ENCODE assay signal across 1 cellular context in the genomic region with DNA sequence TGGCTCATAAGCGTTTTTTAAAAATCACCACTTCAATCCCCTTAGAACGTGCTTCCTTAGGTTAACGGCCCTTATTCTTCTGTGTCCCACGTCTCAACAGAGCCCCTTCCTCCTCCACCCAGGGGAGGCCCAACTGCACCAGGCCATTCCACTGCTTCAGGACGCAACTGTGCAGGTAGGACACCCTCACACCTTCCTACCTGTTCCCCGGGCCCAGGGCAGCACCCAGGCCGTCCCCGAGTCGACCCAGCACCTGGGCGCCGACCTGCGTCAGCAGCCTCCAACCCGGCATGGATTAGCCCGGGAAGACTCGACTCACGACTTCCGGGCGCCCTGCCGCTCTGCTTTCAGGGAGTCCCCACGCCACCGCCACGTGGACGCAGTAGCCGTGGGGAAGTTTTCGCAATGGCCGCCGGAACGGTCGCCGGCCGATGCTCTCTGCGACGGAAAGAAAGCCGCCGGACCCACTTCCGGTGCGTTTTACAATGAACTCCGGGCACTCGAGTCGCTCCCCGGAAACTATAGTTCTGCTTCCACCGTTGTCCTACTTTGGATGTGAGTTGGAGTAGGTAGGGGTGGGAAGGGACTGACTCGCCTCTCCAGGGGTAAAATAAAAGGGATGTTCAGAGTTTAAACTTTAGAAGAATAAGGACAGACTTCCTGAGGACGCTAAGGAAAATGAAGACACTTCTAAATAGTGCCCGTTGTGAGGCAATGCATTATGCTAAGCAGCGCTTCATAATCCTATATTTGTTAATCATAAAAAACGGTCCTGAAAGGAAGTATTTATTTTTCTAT.
TF ChIP-seq lines count a peak whose summit lies in the region.

A gene (minus strand): TSS at position 442 of the 798 bp plus-strand sequence. CDS start 150 bp downstream, at position 292.

TF ChIP-seq in HepG2, 621 proteins besides CTCF, POLR2A, EP300 and RAD21 (continued from another document and continues in another):
- TF ChIP-seq CHD2 (IDR thresholded peaks at IDR 0.05; ENCODE audit: low read depth, low read length) (0 out of 2 replicates have a peak, but pooled peaks have one; percentile 24), ZNF75D (CRISPR knock-in tag; IDR thresholded peaks at IDR 0.05; ENCODE audit: borderline replicate concordance) (no peak), NONO (IDR thresholded peaks at IDR 0.05) (no peak), NONO (CRISPR knock-in tag; conservative IDR thresholded peaks at IDR 0.05) (peak; percentile 97), BRCA1 (CRISPR knock-in tag; IDR thresholded peaks at IDR 0.05) (no peak; the same call in none of the 2 replicates), EEA1 (CRISPR knock-in tag; IDR thresholded peaks at IDR 0.05; ENCODE audit: borderline replicate concordance) (peak; percentile 75; the same call in 1 of the 2 replicates), ZFYVE20 (CRISPR knock-in tag; IDR thresholded peaks at IDR 0.05; ENCODE audit: borderline replicate concordance, low read depth) (peak; percentile 95; the same call in 1 of the 2 replicates), ZNF354B (CRISPR knock-in tag; IDR thresholded peaks at IDR 0.05) (peak; percentile 92; the same call in 1 of the 2 replicates), RARG (CRISPR knock-in tag; IDR thresholded peaks at IDR 0.05; ENCODE audit: low read depth) (no peak), ZNF207 (IDR thresholded peaks at IDR 0.05; ENCODE audit: borderline replicate concordance) (no peak), KLF6 (CRISPR knock-in tag; IDR thresholded peaks at IDR 0.05) (peak; percentile 93), ZNF136 (CRISPR knock-in tag; IDR thresholded peaks at IDR 0.05; ENCODE audit: low read depth) (no peak), HNRNPUL1 (IDR thresholded peaks at IDR 0.05; ENCODE audit: low read depth, low read length) (no peak), ZNF251 (CRISPR knock-in tag; IDR thresholded peaks at IDR 0.05) (0 out of 2 replicates have a peak, but pooled peaks have one; percentile 76), KLF13 (CRISPR knock-in tag; IDR thresholded peaks at IDR 0.05) (no peak), FOXM1 (CRISPR knock-in tag; IDR thresholded peaks at IDR 0.05) (no peak), ZNF841 (CRISPR knock-in tag; IDR thresholded peaks at IDR 0.05; ENCODE audit: borderline replicate concordance) (peak; percentile 85; the same call in 1 of the 2 replicates), NCOA2 (CRISPR knock-in tag; IDR thresholded peaks at IDR 0.05) (peak; percentile 77), IRF2 (CRISPR knock-in tag; IDR thresholded peaks at IDR 0.05) (peak; percentile 91)
- TF ChIP-seq, protein P1, sequence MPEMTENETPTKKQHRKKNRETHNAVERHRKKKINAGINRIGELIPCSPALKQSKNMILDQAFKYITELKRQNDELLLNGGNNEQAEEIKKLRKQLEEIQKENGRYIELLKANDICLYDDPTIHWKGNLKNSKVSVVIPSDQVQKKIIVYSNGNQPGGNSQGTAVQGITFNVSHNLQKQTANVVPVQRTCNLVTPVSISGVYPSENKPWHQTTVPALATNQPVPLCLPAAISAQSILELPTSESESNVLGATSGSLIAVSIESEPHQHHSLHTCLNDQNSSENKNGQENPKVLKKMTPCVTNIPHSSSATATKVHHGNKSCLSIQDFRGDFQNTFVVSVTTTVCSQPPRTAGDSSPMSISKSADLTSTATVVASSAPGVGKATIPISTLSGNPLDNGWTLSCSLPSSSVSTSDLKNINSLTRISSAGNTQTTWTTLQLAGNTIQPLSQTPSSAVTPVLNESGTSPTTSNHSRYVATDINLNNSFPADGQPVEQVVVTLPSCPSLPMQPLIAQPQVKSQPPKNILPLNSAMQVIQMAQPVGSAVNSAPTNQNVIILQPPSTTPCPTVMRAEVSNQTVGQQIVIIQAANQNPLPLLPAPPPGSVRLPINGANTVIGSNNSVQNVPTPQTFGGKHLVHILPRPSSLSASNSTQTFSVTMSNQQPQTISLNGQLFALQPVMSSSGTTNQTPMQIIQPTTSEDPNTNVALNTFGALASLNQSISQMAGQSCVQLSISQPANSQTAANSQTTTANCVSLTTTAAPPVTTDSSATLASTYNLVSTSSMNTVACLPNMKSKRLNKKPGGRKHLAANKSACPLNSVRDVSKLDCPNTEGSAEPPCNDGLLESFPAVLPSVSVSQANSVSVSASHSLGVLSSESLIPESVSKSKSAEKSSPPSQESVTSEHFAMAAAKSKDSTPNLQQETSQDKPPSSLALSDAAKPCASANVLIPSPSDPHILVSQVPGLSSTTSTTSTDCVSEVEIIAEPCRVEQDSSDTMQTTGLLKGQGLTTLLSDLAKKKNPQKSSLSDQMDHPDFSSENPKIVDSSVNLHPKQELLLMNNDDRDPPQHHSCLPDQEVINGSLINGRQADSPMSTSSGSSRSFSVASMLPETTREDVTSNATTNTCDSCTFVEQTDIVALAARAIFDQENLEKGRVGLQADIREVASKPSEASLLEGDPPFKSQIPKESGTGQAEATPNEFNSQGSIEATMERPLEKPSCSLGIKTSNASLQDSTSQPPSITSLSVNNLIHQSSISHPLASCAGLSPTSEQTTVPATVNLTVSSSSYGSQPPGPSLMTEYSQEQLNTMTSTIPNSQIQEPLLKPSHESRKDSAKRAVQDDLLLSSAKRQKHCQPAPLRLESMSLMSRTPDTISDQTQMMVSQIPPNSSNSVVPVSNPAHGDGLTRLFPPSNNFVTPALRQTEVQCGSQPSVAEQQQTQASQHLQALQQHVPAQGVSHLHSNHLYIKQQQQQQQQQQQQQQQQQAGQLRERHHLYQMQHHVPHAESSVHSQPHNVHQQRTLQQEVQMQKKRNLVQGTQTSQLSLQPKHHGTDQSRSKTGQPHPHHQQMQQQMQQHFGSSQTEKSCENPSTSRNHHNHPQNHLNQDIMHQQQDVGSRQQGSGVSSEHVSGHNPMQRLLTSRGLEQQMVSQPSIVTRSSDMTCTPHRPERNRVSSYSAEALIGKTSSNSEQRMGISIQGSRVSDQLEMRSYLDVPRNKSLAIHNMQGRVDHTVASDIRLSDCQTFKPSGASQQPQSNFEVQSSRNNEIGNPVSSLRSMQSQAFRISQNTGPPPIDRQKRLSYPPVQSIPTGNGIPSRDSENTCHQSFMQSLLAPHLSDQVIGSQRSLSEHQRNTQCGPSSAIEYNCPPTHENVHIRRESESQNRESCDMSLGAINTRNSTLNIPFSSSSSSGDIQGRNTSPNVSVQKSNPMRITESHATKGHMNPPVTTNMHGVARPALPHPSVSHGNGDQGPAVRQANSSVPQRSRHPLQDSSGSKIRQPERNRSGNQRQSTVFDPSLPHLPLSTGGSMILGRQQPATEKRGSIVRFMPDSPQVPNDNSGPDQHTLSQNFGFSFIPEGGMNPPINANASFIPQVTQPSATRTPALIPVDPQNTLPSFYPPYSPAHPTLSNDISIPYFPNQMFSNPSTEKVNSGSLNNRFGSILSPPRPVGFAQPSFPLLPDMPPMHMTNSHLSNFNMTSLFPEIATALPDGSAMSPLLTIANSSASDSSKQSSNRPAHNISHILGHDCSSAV (CRISPR knock-in tag; IDR thresholded peaks at IDR 0.05; ENCODE audit: borderline replicate concordance) = no peak
- TF ChIP-seq, protein P2, sequence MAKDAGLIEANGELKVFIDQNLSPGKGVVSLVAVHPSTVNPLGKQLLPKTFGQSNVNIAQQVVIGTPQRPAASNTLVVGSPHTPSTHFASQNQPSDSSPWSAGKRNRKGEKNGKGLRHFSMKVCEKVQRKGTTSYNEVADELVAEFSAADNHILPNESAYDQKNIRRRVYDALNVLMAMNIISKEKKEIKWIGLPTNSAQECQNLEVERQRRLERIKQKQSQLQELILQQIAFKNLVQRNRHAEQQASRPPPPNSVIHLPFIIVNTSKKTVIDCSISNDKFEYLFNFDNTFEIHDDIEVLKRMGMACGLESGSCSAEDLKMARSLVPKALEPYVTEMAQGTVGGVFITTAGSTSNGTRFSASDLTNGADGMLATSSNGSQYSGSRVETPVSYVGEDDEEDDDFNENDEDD (CRISPR knock-in tag; IDR thresholded peaks at IDR 0.05; ENCODE audit: borderline replicate concordance) = peak; percentile 97
- TF ChIP-seq, protein P3, sequence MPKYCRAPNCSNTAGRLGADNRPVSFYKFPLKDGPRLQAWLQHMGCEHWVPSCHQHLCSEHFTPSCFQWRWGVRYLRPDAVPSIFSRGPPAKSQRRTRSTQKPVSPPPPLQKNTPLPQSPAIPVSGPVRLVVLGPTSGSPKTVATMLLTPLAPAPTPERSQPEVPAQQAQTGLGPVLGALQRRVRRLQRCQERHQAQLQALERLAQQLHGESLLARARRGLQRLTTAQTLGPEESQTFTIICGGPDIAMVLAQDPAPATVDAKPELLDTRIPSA (CRISPR knock-in tag; IDR thresholded peaks at IDR 0.05; ENCODE audit: borderline replicate concordance) = peak; percentile 97
- TF ChIP-seq, protein P4, sequence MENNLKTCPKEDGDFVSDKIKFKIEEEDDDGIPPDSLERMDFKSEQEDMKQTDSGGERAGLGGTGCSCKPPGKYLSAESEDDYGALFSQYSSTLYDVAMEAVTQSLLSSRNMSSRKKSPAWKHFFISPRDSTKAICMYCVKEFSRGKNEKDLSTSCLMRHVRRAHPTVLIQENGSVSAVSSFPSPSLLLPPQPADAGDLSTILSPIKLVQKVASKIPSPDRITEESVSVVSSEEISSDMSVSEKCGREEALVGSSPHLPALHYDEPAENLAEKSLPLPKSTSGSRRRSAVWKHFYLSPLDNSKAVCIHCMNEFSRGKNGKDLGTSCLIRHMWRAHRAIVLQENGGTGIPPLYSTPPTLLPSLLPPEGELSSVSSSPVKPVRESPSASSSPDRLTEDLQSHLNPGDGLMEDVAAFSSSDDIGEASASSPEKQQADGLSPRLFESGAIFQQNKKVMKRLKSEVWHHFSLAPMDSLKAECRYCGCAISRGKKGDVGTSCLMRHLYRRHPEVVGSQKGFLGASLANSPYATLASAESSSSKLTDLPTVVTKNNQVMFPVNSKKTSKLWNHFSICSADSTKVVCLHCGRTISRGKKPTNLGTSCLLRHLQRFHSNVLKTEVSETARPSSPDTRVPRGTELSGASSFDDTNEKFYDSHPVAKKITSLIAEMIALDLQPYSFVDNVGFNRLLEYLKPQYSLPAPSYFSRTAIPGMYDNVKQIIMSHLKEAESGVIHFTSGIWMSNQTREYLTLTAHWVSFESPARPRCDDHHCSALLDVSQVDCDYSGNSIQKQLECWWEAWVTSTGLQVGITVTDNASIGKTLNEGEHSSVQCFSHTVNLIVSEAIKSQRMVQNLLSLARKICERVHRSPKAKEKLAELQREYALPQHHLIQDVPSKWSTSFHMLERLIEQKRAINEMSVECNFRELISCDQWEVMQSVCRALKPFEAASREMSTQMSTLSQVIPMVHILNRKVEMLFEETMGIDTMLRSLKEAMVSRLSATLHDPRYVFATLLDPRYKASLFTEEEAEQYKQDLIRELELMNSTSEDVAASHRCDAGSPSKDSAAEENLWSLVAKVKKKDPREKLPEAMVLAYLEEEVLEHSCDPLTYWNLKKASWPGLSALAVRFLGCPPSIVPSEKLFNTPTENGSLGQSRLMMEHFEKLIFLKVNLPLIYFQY (CRISPR knock-in tag; IDR thresholded peaks at IDR 0.05; ENCODE audit: borderline replicate concordance) = peak; percentile 25; the same call in 1 of the 2 replicates
- TF ChIP-seq, protein P5, sequence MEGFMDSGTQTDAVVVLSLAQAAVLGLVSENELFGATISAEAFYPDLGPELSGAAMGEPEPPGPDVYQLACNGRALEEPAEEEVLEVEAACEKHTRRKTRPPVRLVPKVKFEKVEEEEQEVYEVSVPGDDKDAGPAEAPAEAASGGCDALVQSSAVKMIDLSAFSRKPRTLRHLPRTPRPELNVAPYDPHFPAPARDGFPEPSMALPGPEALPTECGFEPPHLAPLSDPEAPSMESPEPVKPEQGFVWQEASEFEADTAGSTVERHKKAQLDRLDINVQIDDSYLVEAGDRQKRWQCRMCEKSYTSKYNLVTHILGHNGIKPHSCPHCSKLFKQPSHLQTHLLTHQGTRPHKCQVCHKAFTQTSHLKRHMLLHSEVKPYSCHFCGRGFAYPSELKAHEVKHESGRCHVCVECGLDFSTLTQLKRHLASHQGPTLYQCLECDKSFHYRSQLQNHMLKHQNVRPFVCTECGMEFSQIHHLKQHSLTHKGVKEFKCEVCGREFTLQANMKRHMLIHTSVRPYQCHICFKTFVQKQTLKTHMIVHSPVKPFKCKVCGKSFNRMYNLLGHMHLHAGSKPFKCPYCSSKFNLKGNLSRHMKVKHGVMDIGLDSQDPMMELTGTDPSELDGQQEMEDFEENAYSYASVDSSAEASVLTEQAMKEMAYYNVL (CRISPR knock-in tag; IDR thresholded peaks at IDR 0.05; ENCODE audit: borderline replicate concordance) = peak; percentile 82; the same call in 1 of the 2 replicates
- TF ChIP-seq, protein P6, sequence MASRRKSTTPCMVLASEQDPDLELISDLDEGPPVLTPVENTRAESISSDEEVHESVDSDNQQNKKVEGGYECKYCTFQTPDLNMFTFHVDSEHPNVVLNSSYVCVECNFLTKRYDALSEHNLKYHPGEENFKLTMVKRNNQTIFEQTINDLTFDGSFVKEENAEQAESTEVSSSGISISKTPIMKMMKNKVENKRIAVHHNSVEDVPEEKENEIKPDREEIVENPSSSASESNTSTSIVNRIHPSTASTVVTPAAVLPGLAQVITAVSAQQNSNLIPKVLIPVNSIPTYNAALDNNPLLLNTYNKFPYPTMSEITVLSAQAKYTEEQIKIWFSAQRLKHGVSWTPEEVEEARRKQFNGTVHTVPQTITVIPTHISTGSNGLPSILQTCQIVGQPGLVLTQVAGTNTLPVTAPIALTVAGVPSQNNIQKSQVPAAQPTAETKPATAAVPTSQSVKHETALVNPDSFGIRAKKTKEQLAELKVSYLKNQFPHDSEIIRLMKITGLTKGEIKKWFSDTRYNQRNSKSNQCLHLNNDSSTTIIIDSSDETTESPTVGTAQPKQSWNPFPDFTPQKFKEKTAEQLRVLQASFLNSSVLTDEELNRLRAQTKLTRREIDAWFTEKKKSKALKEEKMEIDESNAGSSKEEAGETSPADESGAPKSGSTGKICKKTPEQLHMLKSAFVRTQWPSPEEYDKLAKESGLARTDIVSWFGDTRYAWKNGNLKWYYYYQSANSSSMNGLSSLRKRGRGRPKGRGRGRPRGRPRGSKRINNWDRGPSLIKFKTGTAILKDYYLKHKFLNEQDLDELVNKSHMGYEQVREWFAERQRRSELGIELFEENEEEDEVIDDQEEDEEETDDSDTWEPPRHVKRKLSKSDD (CRISPR knock-in tag; IDR thresholded peaks at IDR 0.05; ENCODE audit: low read depth) = peak; percentile 79
- TF ChIP-seq, protein P7, sequence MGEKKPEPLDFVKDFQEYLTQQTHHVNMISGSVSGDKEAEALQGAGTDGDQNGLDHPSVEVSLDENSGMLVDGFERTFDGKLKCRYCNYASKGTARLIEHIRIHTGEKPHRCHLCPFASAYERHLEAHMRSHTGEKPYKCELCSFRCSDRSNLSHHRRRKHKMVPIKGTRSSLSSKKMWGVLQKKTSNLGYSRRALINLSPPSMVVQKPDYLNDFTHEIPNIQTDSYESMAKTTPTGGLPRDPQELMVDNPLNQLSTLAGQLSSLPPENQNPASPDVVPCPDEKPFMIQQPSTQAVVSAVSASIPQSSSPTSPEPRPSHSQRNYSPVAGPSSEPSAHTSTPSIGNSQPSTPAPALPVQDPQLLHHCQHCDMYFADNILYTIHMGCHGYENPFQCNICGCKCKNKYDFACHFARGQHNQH (CRISPR knock-in tag; IDR thresholded peaks at IDR 0.05) = peak; percentile 92
- TF ChIP-seq, protein P8, sequence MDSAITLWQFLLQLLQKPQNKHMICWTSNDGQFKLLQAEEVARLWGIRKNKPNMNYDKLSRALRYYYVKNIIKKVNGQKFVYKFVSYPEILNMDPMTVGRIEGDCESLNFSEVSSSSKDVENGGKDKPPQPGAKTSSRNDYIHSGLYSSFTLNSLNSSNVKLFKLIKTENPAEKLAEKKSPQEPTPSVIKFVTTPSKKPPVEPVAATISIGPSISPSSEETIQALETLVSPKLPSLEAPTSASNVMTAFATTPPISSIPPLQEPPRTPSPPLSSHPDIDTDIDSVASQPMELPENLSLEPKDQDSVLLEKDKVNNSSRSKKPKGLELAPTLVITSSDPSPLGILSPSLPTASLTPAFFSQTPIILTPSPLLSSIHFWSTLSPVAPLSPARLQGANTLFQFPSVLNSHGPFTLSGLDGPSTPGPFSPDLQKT (CRISPR knock-in tag; IDR thresholded peaks at IDR 0.05; ENCODE audit: borderline replicate concordance) = peak; percentile 83; the same call in 1 of the 2 replicates
